8 cellular contexts compared by ENCODE assay signal in genomic region chr5:154857091-154857533, GRCh38. TPM values are rescaled to one million over a fixed set of nuclear protein-coding genes. Genes with fewer than 3 reads are reported as not detected.
A peak's percentile ranks its signal among the peaks of the same experiment; 100 is the strongest.
DNase-seq lines count a peak whose midpoint lies in the region; ATAC-seq, FAIRE-seq and TF ChIP-seq lines count a peak whose summit lies in the region.

No MANE protein-coding gene starts in this region.

- H3K9me3 ChIP-seq in OCI-LY3 (ENCODE audit: insufficient read depth, low read length) (no peaks in the 10 kb centered on the region), K562 (replicated peaks; ENCODE audit: control insufficient read depth, insufficient read depth, low read depth, low read length) (no peaks in the 10 kb centered on the region)

- H3K4me2 ChIP-seq in OCI-LY3 (ENCODE audit: low read length) (peak overlapping the region; percentile 97), K562 (ENCODE audit: insufficient read depth, low read length) (peak overlapping the region; percentile 96)

- peak overlapping the region; percentile 91 for H2AFZ ChIP-seq in OCI-LY3 (ENCODE audit: low read depth, low read length)
- H2AFZ ChIP-seq in K562 (ENCODE audit: low read depth, low read length), result peak overlapping the region; percentile 95

- intact Hi-C loops in K562 (cut with micrococcal nuclease), result no loop called here

- H4K20me1 ChIP-seq in OCI-LY3 (ENCODE audit: insufficient read depth, low read length) (peaks cover 18% of the 10 kb centered on the region), K562 (replicated peaks; ENCODE audit: control insufficient read depth, insufficient read depth, low read length) (no peaks in the 10 kb centered on the region; the same call in 1 of the 2 replicates)

- no TSS peak for BruUV-seq in K562 (replicated peaks; lab: Mats Ljungman, UMichigan)

- H3K27ac ChIP-seq in OCI-LY3 (ENCODE audit: low read length), result peak overlapping the region; percentile 89
- peak overlapping the region; percentile 95 for H3K27ac ChIP-seq in K562 (ENCODE audit: extremely low read depth, low read depth, low read length)

- ATAC-seq in HG02763 (IDR thresholded peaks at IDR 0.05; ENCODE audit: unreplicated experiment) (peak; percentile 16), K562 (no peak; the same call in 2 of the 3 replicates)

- peak; percentile 59 for DNase-seq in NCI-H2227 (lab: John Stamatoyannopoulos, UW; ENCODE audit: unreplicated experiment)
- DNase-seq in NCI-H2227 treated with DMSO at 0.1 percent for 48 hours (lab: John Stamatoyannopoulos, UW), result no peak
- DNase-seq in K562 (ENCODE audit: extremely low read depth in 1 of 4, low spot score in 3 of 4), result peak in 2 of 4 experiments; percentile 58 to 73
- peak; percentile 59 for DNase-seq in inferior parietal cortex (ENCODE audit: extremely low spot score)
- DNase-seq in stimulated activated CD4-positive, alpha-beta T cell treated with anti-CD3 and anti-CD28 coated beads, Interleukin-4, amount 100 ng/mL, for 24 hours, result peak; percentile 55
- DNase-seq in H54 (ENCODE audit: insufficient read length, low spot score), result no peak

- no peaks in the 10 kb centered on the region for H3K36me3 ChIP-seq in OCI-LY3 (replicated peaks; ENCODE audit: low read depth, low read length)
- peaks cover 3% of the 10 kb centered on the region for H3K36me3 ChIP-seq in K562 (ENCODE audit: control insufficient read depth, insufficient read depth, low read length)

- WGBS in K562 (ENCODE audit: insufficient coverage, low coverage, missing lambda C conversion rate), result 4% methylated on average over 17 of the region's 17 CpGs

- no peak for TF ChIP-seq RAD21 in K562 (CRISPR knock-in tag; conservative IDR thresholded peaks at IDR 0.05 in 1 of 2, IDR thresholded peaks at IDR 0.05 in 1 of 2)

- TF ChIP-seq POLR2A in K562 (conservative IDR thresholded peaks at IDR 0.05) (0 out of 2 replicates have a peak, but pooled peaks have one; percentile 5), H54 (IDR thresholded peaks at IDR 0.05; ENCODE audit: low read depth, low read length) (no peak)

- H3K4me3 ChIP-seq in OCI-LY3 (ENCODE audit: low read length) (peak overlapping the region; percentile 98), K562 (peak overlapping the region; percentile 88)

- TF ChIP-seq CTCF in OCI-LY3 (IDR thresholded peaks at IDR 0.05; ENCODE audit: low read depth, low read length) (no peak), K562 (IDR thresholded peaks at IDR 0.05 in 2 of 3, conservative IDR thresholded peaks at IDR 0.05 in 1 of 3; ENCODE audit: insufficient read depth in 2 of 3, low read depth in 1 of 3, low read length in 3 of 3) (no peak)

- H3K9me1 ChIP-seq in K562 (ENCODE audit: control insufficient read depth, insufficient read depth, low read length), result no peaks in the 10 kb centered on the region

- FAIRE-seq in K562 (lab: Jason Lieb, UNC), result no peak
- no peak for FAIRE-seq in H54 (lab: Jason Lieb, UNC)

- in situ Hi-C loops in K562 (cut with MboI), result no loop called here

- no peak for TF ChIP-seq EP300 in K562 (IDR thresholded peaks at IDR 0.05; ENCODE audit: low read length)

- H3K27me3 ChIP-seq in OCI-LY3 (ENCODE audit: low read depth, low read length) (no peaks in the 10 kb centered on the region), K562 (ENCODE audit: control insufficient read depth in 2 of 2, insufficient read depth in 2 of 2, low read length in 2 of 2) (no peaks in the 10 kb centered on the region)

- CTCF ChIA-PET in K562 (lab: Yijun Ruan, JAX; ENCODE audit: low intra/inter-chr PET ratio), result no interaction called here

- peaks cover 22% of the 10 kb centered on the region for H3K4me1 ChIP-seq in OCI-LY3 (ENCODE audit: low read length)
- H3K4me1 ChIP-seq in K562 (replicated peaks in 1 of 2; ENCODE audit: control insufficient read depth in 2 of 2, insufficient read depth in 2 of 2, low read length in 2 of 2), result peaks cover 17 to 31% of the 10 kb centered on the region in 2 experiments; a peak in 4 of 5 replicates

- H3K9ac ChIP-seq in OCI-LY3 (ENCODE audit: low read length), result peak overlapping the region; percentile 97
- peak overlapping the region; percentile 87 to 97 for H3K9ac ChIP-seq in K562 (ENCODE audit: insufficient read depth in 1 of 2, low read depth in 2 of 2, low read length in 2 of 2)

- peaks cover 37% of the 10 kb centered on the region for H3K79me2 ChIP-seq in OCI-LY3 (ENCODE audit: low read length)
- H3K79me2 ChIP-seq in K562 (ENCODE audit: control insufficient read depth, insufficient read depth, low read length), result peaks cover 38% of the 10 kb centered on the region

- POLR2A ChIA-PET in K562 (lab: Yijun Ruan, JAX), result interaction anchor here (0.7 to 2.9 kb wide), 11 partner anchors 10 to 821 kb away, joined by 3 to 20 read pairs (median 3); no protein-coding TSS in a partner anchor

TF ChIP-seq in K562, 482 proteins besides CTCF, POLR2A, EP300 and RAD21 (continues in another document):
- TF ChIP-seq, protein P1, sequence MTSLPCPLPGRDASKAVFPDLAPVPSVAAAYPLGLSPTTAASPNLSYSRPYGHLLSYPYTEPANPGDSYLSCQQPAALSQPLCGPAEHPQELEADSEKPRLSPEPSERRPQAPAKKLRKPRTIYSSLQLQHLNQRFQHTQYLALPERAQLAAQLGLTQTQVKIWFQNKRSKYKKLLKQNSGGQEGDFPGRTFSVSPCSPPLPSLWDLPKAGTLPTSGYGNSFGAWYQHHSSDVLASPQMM (CRISPR knock-in tag; IDR thresholded peaks at IDR 0.05), result no peak
- no peak for TF ChIP-seq ZNF518B (CRISPR knock-in tag; IDR thresholded peaks at IDR 0.05)

RNA-seq across cellular contexts. Expression of gene CNOT8, which starts 1.3 kb away (rescaled TPM):
- total RNA-seq in K562 (2011; cell fraction: chromatin; rRNA removed; ENCODE audit: low replicate concordance), result 33.1 and 62.7 TPM in 2 replicates
- total RNA-seq in K562 (2011; cell fraction: nucleolus; rRNA removed), result 21.3 and 25.4 TPM in 2 replicates
- total RNA-seq in K562 (2011; cell fraction: nucleoplasm; rRNA removed), result 30.8 and 33.4 TPM in 2 replicates
- total RNA-seq in K562 (2014; rRNA removed) (52.6 and 55.4 TPM in 2 replicates), K562 (2014; rRNA removed; fragmentation: Illumina TruSeq; extraction: Trizol) (53.6 and 64.3 TPM in 2 replicates), K562 (2015; rRNA removed; fragmentation: Illumina TruSeq; extraction: Trizol) (40.2 and 42.0 TPM in 2 replicates), K562 (2021) (47.7 and 51.8 TPM in 2 replicates)
- polyA plus RNA-seq in K562 (2011; rRNA removed) (67.7 and 68.9 TPM in 2 replicates), K562 (2014; fragmentation: Illumina TruSeq; extraction: Trizol) (56.6 and 60.5 TPM in 2 replicates), K562 (2014; fragmentation: Nextera tagmentation; extraction: Ambion mirVana) (10 to 100 TPM; 15.2 to 17.5 TPM), K562 (2014; rRNA removed) (49.7 and 52.1 TPM in 2 replicates)
- 39.2 and 66.3 TPM in 2 replicates for polyA plus RNA-seq in K562 (2011; cell fraction: cytosol; rRNA removed)
- polyA plus RNA-seq in K562 (2011; cell fraction: nucleus; rRNA removed), result 28.0 and 43.7 TPM in 2 replicates
- polyA plus RNA-seq in K562 (2012), result 37.9 and 38.1 TPM in 2 replicates
- polyA minus RNA-seq in K562 (2011; rRNA and poly(A)+ RNA removed), result 83.4 and 86.5 TPM in 2 replicates
- 24.7 and 34.5 TPM in 2 replicates for polyA minus RNA-seq in K562 (2011; cell fraction: cytosol; rRNA and poly(A)+ RNA removed)
- polyA minus RNA-seq in K562 (2011; cell fraction: nucleus; rRNA and poly(A)+ RNA removed), result 10.9 and 20.1 TPM in 2 replicates

RNA-seq across cellular contexts. Expression of gene FAXDC2, which starts 6.7 kb away (rescaled TPM):
- 48.9 and 53.4 TPM in 2 replicates for total RNA-seq in K562 (2011; cell fraction: chromatin; rRNA removed; ENCODE audit: low replicate concordance)
- total RNA-seq in K562 (2011; cell fraction: nucleolus; rRNA removed), result 32.5 and 34.2 TPM in 2 replicates
- total RNA-seq in K562 (2011; cell fraction: nucleoplasm; rRNA removed), result 47.6 and 48.8 TPM in 2 replicates
- total RNA-seq in K562 (2014; rRNA removed) (9.8 and 12.1 TPM in 2 replicates), K562 (2014; rRNA removed; fragmentation: Illumina TruSeq; extraction: Trizol) (14.3 and 16.2 TPM in 2 replicates), K562 (2015; rRNA removed; fragmentation: Illumina TruSeq; extraction: Trizol) (6.2 and 7.4 TPM in 2 replicates), K562 (2021) (12.0 and 13.1 TPM in 2 replicates)
- polyA plus RNA-seq in K562 (2011; rRNA removed) (21.4 and 24.0 TPM in 2 replicates), K562 (2014; fragmentation: Illumina TruSeq; extraction: Trizol) (23.7 and 30.0 TPM in 2 replicates), K562 (2014; fragmentation: Nextera tagmentation; extraction: Ambion mirVana) (1 to 10 TPM; 2.4 to 3.5 TPM), K562 (2014; rRNA removed) (9.9 and 13.8 TPM in 2 replicates)
- 28.0 and 29.5 TPM in 2 replicates for polyA plus RNA-seq in K562 (2011; cell fraction: cytosol; rRNA removed)
- polyA plus RNA-seq in K562 (2011; cell fraction: nucleus; rRNA removed), result 39.8 and 42.0 TPM in 2 replicates
- polyA plus RNA-seq in K562 (2012), result 14.7 and 16.6 TPM in 2 replicates
- polyA minus RNA-seq in K562 (2011; rRNA and poly(A)+ RNA removed), result 25.9 and 26.6 TPM in 2 replicates
- polyA minus RNA-seq in K562 (2011; cell fraction: cytosol; rRNA and poly(A)+ RNA removed), result 15.1 and 17.7 TPM in 2 replicates
- polyA minus RNA-seq in K562 (2011; cell fraction: nucleus; rRNA and poly(A)+ RNA removed), result 12.1 and 15.7 TPM in 2 replicates

Comparison
In these comparisons a context has a peak if more than half of its experiments do, and no peak if none do; other contexts are left out.
1. DNase-seq: peak in NCI-H2227 (single experiment), inferior parietal cortex (single experiment) and stimulated activated CD4-positive, alpha-beta T cell treated with anti-CD3 and anti-CD28 coated beads, Interleukin-4, amount 100 ng/mL, for 24 hours (single experiment); none in NCI-H2227 treated with DMSO at 0.1 percent for 48 hours (single experiment) and H54 (single experiment).